Comparison of ENCODE assay signal across 9 cellular contexts in genomic region chr17:40326014-40326831, GRCh38. TPM values are rescaled to one million over a fixed set of nuclear protein-coding genes. Genes with fewer than 3 reads are reported as not detected.
DNase-seq lines count a peak whose midpoint lies in the region; ATAC-seq, FAIRE-seq and TF ChIP-seq lines count a peak whose summit lies in the region.
"Had no signal": no experiment of that assay in that cellular context is flagged by ENCODE, and none has a peak within 500 bp of the region (broad histone marks: within the 10 kb centered on the region; RNA-seq: fewer than 3 reads in every experiment).

No MANE protein-coding gene starts in this region.

- no peak for TF ChIP-seq CTCF in HepG2 (CRISPR knock-in tag; IDR thresholded peaks at IDR 0.05)
- TF ChIP-seq CTCF in upper lobe of right lung (IDR thresholded peaks at IDR 0.05), result no peak

- no peak for TF ChIP-seq POLR2A in HepG2 (IDR thresholded peaks at IDR 0.05; ENCODE audit: insufficient read depth in 1 of 2, low read depth in 2 of 2, low read length in 2 of 2)

- H3K27ac Mint-ChIP-seq in activated T-helper 1 cell treated with anti-CD3 and anti-CD28 coated beads, Interleukin-12 subunit alpha, Interleukin-12 subunit beta, Interleukin-2, Interleukin-4 antibody, amounts not matched to agents 30 ng/mL and 10 ng/mL and 1 ng/mL, durations not matched to agents 14 hours and 24 hours and 36 hours, result peak overlapping the region; percentile 95

- intact Hi-C loops in activated T-helper 1 cell treated with anti-CD3 and anti-CD28 coated beads, Interleukin-12 subunit alpha, Interleukin-12 subunit beta, Interleukin-2, Interleukin-4 antibody, amounts not matched to agents 30 ng/mL and 10 ng/mL and 1 ng/mL, durations not matched to agents 14 hours and 24 hours and 36 hours (cut with micrococcal nuclease), result loop anchor here (1.0 to 10.0 kb wide), 3 partner anchors 8 to 1339 kb away; no protein-coding TSS in a partner anchor
- intact Hi-C loops in HepG2 (cut with micrococcal nuclease; ENCODE audit: unreplicated experiment) (no loop called here), upper lobe of right lung (cut with DNase I) (no loop called here)

- TF ChIP-seq EP300 in HepG2 (IDR thresholded peaks at IDR 0.05; ENCODE audit: low read depth in 2 of 2, low read length in 2 of 2), result peak in 1 of 2 experiments; percentile 33; a peak in 1 of 4 replicates
- TF ChIP-seq EP300 in HepG2 (CRISPR knock-in tag; IDR thresholded peaks at IDR 0.05; ENCODE audit: borderline replicate concordance), result no peak

- TF ChIP-seq RAD21 in HepG2 (CRISPR knock-in tag; IDR thresholded peaks at IDR 0.05), result no peak

- no peak overlapping the region for H3K9ac ChIP-seq in HepG2 (ENCODE audit: insufficient read depth, low read depth, low read length)

- H3K27me3 ChIP-seq in HepG2 (ENCODE audit: control insufficient read depth in 1 of 2, insufficient read depth in 2 of 2, low read length in 2 of 2) (no peaks in the 10 kb centered on the region), upper lobe of right lung (no peaks in the 10 kb centered on the region)

- H4K20me1 ChIP-seq in HepG2 (ENCODE audit: insufficient read depth, low read length), result peaks cover 37% of the 10 kb centered on the region

- H3K36me3 ChIP-seq in HepG2 (replicated peaks in 1 of 2; ENCODE audit: control insufficient read depth in 1 of 2, insufficient read depth in 2 of 2, low read length in 2 of 2), result peaks cover 0 to 2% of the 10 kb centered on the region in 2 experiments; a peak in 1 of 5 replicates
- peaks cover 5% of the 10 kb centered on the region for H3K36me3 ChIP-seq in upper lobe of right lung

- H3K27me3 Mint-ChIP-seq in activated T-helper 1 cell treated with anti-CD3 and anti-CD28 coated beads, Interleukin-12 subunit alpha, Interleukin-12 subunit beta, Interleukin-2, Interleukin-4 antibody, amounts not matched to agents 30 ng/mL and 10 ng/mL and 1 ng/mL, durations not matched to agents 14 hours and 24 hours and 36 hours (ENCODE audit: insufficient read depth), result no peaks in the 10 kb centered on the region

- H3K9me3 Mint-ChIP-seq in activated T-helper 1 cell treated with anti-CD3 and anti-CD28 coated beads, Interleukin-12 subunit alpha, Interleukin-12 subunit beta, Interleukin-2, Interleukin-4 antibody, amounts not matched to agents 30 ng/mL and 10 ng/mL and 1 ng/mL, durations not matched to agents 14 hours and 24 hours and 36 hours, result no peaks in the 10 kb centered on the region

- no TSS peak for BruUV-seq in HepG2 (replicated peaks; lab: Mats Ljungman, UMichigan)

- POLR2A ChIA-PET in HepG2 (lab: Yijun Ruan, JAX), result interaction anchor here (0.7 to 5.3 kb wide), 7 partner anchors 9 to 399 kb away, joined by 3 to 48 read pairs (median 4); partner anchors contain the start of genes LRRC3C and ORMDL3

- no peaks in the 10 kb centered on the region for H3K9me3 ChIP-seq in HepG2 (ENCODE audit: low read length)
- H3K9me3 ChIP-seq in upper lobe of right lung, result no peaks in the 10 kb centered on the region

- no peak overlapping the region for H2AFZ ChIP-seq in HepG2 (ENCODE audit: low read length)

- H3K4me1 Mint-ChIP-seq in activated T-helper 1 cell treated with anti-CD3 and anti-CD28 coated beads, Interleukin-12 subunit alpha, Interleukin-12 subunit beta, Interleukin-2, Interleukin-4 antibody, amounts not matched to agents 30 ng/mL and 10 ng/mL and 1 ng/mL, durations not matched to agents 14 hours and 24 hours and 36 hours (ENCODE audit: low read depth), result peaks cover 92% of the 10 kb centered on the region

- peak; percentile 83 for FAIRE-seq in HepG2 (lab: Jason Lieb, UNC)

- peak overlapping the region in 1 of 3 experiments; percentile 3; a peak in 1 of 6 replicates for H3K4me3 ChIP-seq in HepG2 (replicated peaks in 1 of 3; ENCODE audit: insufficient read depth in 1 of 3, low read depth in 2 of 3, low read length in 3 of 3)
- no peak overlapping the region for H3K4me3 ChIP-seq in upper lobe of right lung

- H3K27ac ChIP-seq in HepG2 (ENCODE audit: extremely low read length, insufficient read depth, low read length) (no peak overlapping the region), upper lobe of right lung (peak overlapping the region; percentile 71)
- H3K27ac ChIP-seq: C4-2B had no signal

- 38% methylated on average over 15 of the region's 17 CpGs for whole genome bisulfite sequencing in HepG2 (ENCODE audit: low lambda C conversion rate)

- H3K4me2 ChIP-seq in HepG2 (ENCODE audit: low read depth, low read length), result peak overlapping the region; percentile 52

- H3K36me3 Mint-ChIP-seq in activated T-helper 1 cell treated with anti-CD3 and anti-CD28 coated beads, Interleukin-12 subunit alpha, Interleukin-12 subunit beta, Interleukin-2, Interleukin-4 antibody, amounts not matched to agents 30 ng/mL and 10 ng/mL and 1 ng/mL, durations not matched to agents 14 hours and 24 hours and 36 hours (ENCODE audit: low read depth), result peaks cover 7% of the 10 kb centered on the region

- H3K4me3 Mint-ChIP-seq in activated T-helper 1 cell treated with anti-CD3 and anti-CD28 coated beads, Interleukin-12 subunit alpha, Interleukin-12 subunit beta, Interleukin-2, Interleukin-4 antibody, amounts not matched to agents 30 ng/mL and 10 ng/mL and 1 ng/mL, durations not matched to agents 14 hours and 24 hours and 36 hours, result peak overlapping the region; percentile 73

- CTCF ChIA-PET in HepG2 (lab: Yijun Ruan, JAX; ENCODE audit: low intra/inter-chr PET ratio, low total read pairs), result no interaction called here

- peak; percentile 36 for DNase-seq in activated T-cell treated with anti-CD3 and anti-CD28 coated beads for 1 hour (ENCODE audit: low read depth)
- no peak for DNase-seq in activated T-cell treated with anti-CD3 and anti-CD28 coated beads, Interleukin-2, amount 50 U/mL, for 1 hour
- peak; percentile 41 for DNase-seq in activated T-helper 1 cell treated with anti-CD3 and anti-CD28 coated beads, Interleukin-12 subunit alpha, Interleukin-12 subunit beta, Interleukin-2, Interleukin-4 antibody, amounts not matched to agents 30 ng/mL and 10 ng/mL and 1 ng/mL, durations not matched to agents 14 hours and 24 hours and 36 hours (ENCODE audit: low spot score)
- peak; percentile 69 for DNase-seq in HepG2 (ENCODE audit: low spot score)
- no peak for DNase-seq in upper lobe of right lung
- DNase-seq in GDM1 (lab: John Stamatoyannopoulos, UW), result no peak
- DNase-seq in GOT3 (lab: John Stamatoyannopoulos, UW), result no peak

- in situ Hi-C loops in HepG2 (cut with HindIII; ENCODE audit: extremely low pct_ligation_motif_present, low pct_unique_long_range_greater_than_20kb), result no loop called here

- ATAC-seq in HepG2 (peak; percentile 54), upper lobe of right lung (peak; percentile 4), HG03342 (IDR thresholded peaks at IDR 0.05; ENCODE audit: unreplicated experiment) (no peak)

- H3K4me1 ChIP-seq in HepG2 (ENCODE audit: insufficient read depth, low read length), result peaks cover 81% of the 10 kb centered on the region
- H3K4me1 ChIP-seq in upper lobe of right lung, result peaks cover 97% of the 10 kb centered on the region

- peaks cover 25% of the 10 kb centered on the region for H3K79me2 ChIP-seq in HepG2 (ENCODE audit: insufficient read depth, low read length)

RNA-seq across cellular contexts. Expression of gene RARA, which starts 17.2 kb away (rescaled TPM):
- total RNA-seq in activated T-helper 1 cell treated with anti-CD3 and anti-CD28 coated beads, Interleukin-12 subunit alpha, Interleukin-12 subunit beta, Interleukin-2, Interleukin-4 antibody, amounts not matched to agents 30 ng/mL and 10 ng/mL and 1 ng/mL, durations not matched to agents 14 hours and 24 hours and 36 hours, result 19.3 and 19.9 TPM in 2 replicates
- 8.6 and 8.9 TPM in 2 replicates for total RNA-seq in HepG2 (2016; rRNA removed; fragmentation: Illumina TruSeq; extraction: Trizol)
- total RNA-seq in HepG2 (2016; cell fraction: cytosol; rRNA removed; fragmentation: Illumina TruSeq; extraction: Trizol; ENCODE audit: low read depth), result 3.2 and 3.7 TPM in 2 replicates
- 6.7 and 9.5 TPM in 2 replicates for total RNA-seq in HepG2 (2016; cell fraction: insoluble cytoplasmic fraction; rRNA removed; fragmentation: Illumina TruSeq; extraction: Trizol)
- 8.2 and 11.1 TPM in 2 replicates for total RNA-seq in HepG2 (2016; cell fraction: membrane; rRNA removed; fragmentation: Illumina TruSeq; extraction: Trizol)
- 6.0 and 7.0 TPM in 2 replicates for total RNA-seq in HepG2 (2016; cell fraction: nucleus; rRNA removed; fragmentation: Illumina TruSeq; extraction: Trizol)
- 6.0 and 6.4 TPM in 2 replicates for polyA plus RNA-seq in HepG2 (2011; rRNA removed)
- 2.2 and 3.8 TPM in 2 replicates for polyA plus RNA-seq in HepG2 (2011; cell fraction: cytosol; rRNA removed)
- 13.2 and 13.3 TPM in 2 replicates for polyA plus RNA-seq in HepG2 (2011; cell fraction: nucleus; rRNA removed)
- polyA plus RNA-seq in HepG2 (2012), result 15.4 and 16.1 TPM in 2 replicates
- polyA plus RNA-seq in HepG2 (2016; cell fraction: cytosol; fragmentation: Illumina TruSeq; extraction: Trizol; ENCODE audit: low read depth), result 3.8 and 5.4 TPM in 2 replicates
- polyA plus RNA-seq in HepG2 (2016; cell fraction: insoluble cytoplasmic fraction; fragmentation: Illumina TruSeq; extraction: Trizol; ENCODE audit: low read depth), result 12.7 and 17.8 TPM in 2 replicates
- polyA plus RNA-seq in HepG2 (2016; cell fraction: membrane; fragmentation: Illumina TruSeq; extraction: Trizol; ENCODE audit: low read depth), result 9.6 and 13.8 TPM in 2 replicates
- 19.0 and 19.4 TPM in 2 replicates for polyA plus RNA-seq in HepG2 (2016; cell fraction: nucleus; fragmentation: Illumina TruSeq; extraction: Trizol; ENCODE audit: insufficient read depth, low read depth)
- polyA minus RNA-seq in HepG2 (2011; rRNA and poly(A)+ RNA removed; ENCODE audit: low replicate concordance), result 6.4 and 11.7 TPM in 2 replicates
- polyA minus RNA-seq in HepG2 (2011; cell fraction: cytosol; rRNA and poly(A)+ RNA removed), result 6.7 and 8.2 TPM in 2 replicates
- polyA minus RNA-seq in HepG2 (2011; cell fraction: nucleus; rRNA and poly(A)+ RNA removed), result 5.2 and 6.7 TPM in 2 replicates
- 69.7 TPM for total RNA-seq in upper lobe of right lung

RNA-seq across cellular contexts. Expression of gene GJD3, which starts 38.3 kb away (rescaled TPM):
- 0.44 and 0.56 TPM in 2 replicates for total RNA-seq in activated T-helper 1 cell treated with anti-CD3 and anti-CD28 coated beads, Interleukin-12 subunit alpha, Interleukin-12 subunit beta, Interleukin-2, Interleukin-4 antibody, amounts not matched to agents 30 ng/mL and 10 ng/mL and 1 ng/mL, durations not matched to agents 14 hours and 24 hours and 36 hours
- not detected in 2 replicates for total RNA-seq in HepG2 (2016; rRNA removed; fragmentation: Illumina TruSeq; extraction: Trizol)
- not detected in 2 replicates for total RNA-seq in HepG2 (2016; cell fraction: cytosol; rRNA removed; fragmentation: Illumina TruSeq; extraction: Trizol; ENCODE audit: low read depth)
- not detected in 2 replicates for total RNA-seq in HepG2 (2016; cell fraction: insoluble cytoplasmic fraction; rRNA removed; fragmentation: Illumina TruSeq; extraction: Trizol)
- not detected in 2 replicates for total RNA-seq in HepG2 (2016; cell fraction: membrane; rRNA removed; fragmentation: Illumina TruSeq; extraction: Trizol)
- not detected in 2 replicates for total RNA-seq in HepG2 (2016; cell fraction: nucleus; rRNA removed; fragmentation: Illumina TruSeq; extraction: Trizol)
- not detected in 2 replicates for polyA plus RNA-seq in HepG2 (2011; rRNA removed)
- polyA plus RNA-seq in HepG2 (2011; cell fraction: cytosol; rRNA removed), result not detected in 2 replicates
- not detected in 2 replicates for polyA plus RNA-seq in HepG2 (2011; cell fraction: nucleus; rRNA removed)
- not detected in 2 replicates for polyA plus RNA-seq in HepG2 (2012)
- polyA plus RNA-seq in HepG2 (2016; cell fraction: cytosol; fragmentation: Illumina TruSeq; extraction: Trizol; ENCODE audit: low read depth), result not detected in 2 replicates
- polyA plus RNA-seq in HepG2 (2016; cell fraction: insoluble cytoplasmic fraction; fragmentation: Illumina TruSeq; extraction: Trizol; ENCODE audit: low read depth), result not detected in 2 replicates
- polyA plus RNA-seq in HepG2 (2016; cell fraction: membrane; fragmentation: Illumina TruSeq; extraction: Trizol; ENCODE audit: low read depth), result not detected in 2 replicates
- polyA plus RNA-seq in HepG2 (2016; cell fraction: nucleus; fragmentation: Illumina TruSeq; extraction: Trizol; ENCODE audit: insufficient read depth, low read depth), result not detected in 2 replicates
- not detected in 2 replicates for polyA minus RNA-seq in HepG2 (2011; rRNA and poly(A)+ RNA removed; ENCODE audit: low replicate concordance)
- polyA minus RNA-seq in HepG2 (2011; cell fraction: cytosol; rRNA and poly(A)+ RNA removed), result not detected in 2 replicates
- polyA minus RNA-seq in HepG2 (2011; cell fraction: nucleus; rRNA and poly(A)+ RNA removed), result not detected in 2 replicates
- total RNA-seq in upper lobe of right lung, result 2.8 TPM

RNA-seq across cellular contexts. Expression of gene CDC6, which starts 38.5 kb away (rescaled TPM):
- 130 and 135 TPM in 2 replicates for total RNA-seq in activated T-helper 1 cell treated with anti-CD3 and anti-CD28 coated beads, Interleukin-12 subunit alpha, Interleukin-12 subunit beta, Interleukin-2, Interleukin-4 antibody, amounts not matched to agents 30 ng/mL and 10 ng/mL and 1 ng/mL, durations not matched to agents 14 hours and 24 hours and 36 hours
- 114 and 154 TPM in 2 replicates for total RNA-seq in HepG2 (2016; rRNA removed; fragmentation: Illumina TruSeq; extraction: Trizol)
- total RNA-seq in HepG2 (2016; cell fraction: cytosol; rRNA removed; fragmentation: Illumina TruSeq; extraction: Trizol; ENCODE audit: low read depth), result 24.3 and 27.3 TPM in 2 replicates
- 117 and 162 TPM in 2 replicates for total RNA-seq in HepG2 (2016; cell fraction: insoluble cytoplasmic fraction; rRNA removed; fragmentation: Illumina TruSeq; extraction: Trizol)
- total RNA-seq in HepG2 (2016; cell fraction: membrane; rRNA removed; fragmentation: Illumina TruSeq; extraction: Trizol), result 42.3 and 51.8 TPM in 2 replicates
- total RNA-seq in HepG2 (2016; cell fraction: nucleus; rRNA removed; fragmentation: Illumina TruSeq; extraction: Trizol), result 89.2 and 89.6 TPM in 2 replicates
- polyA plus RNA-seq in HepG2 (2011; rRNA removed), result 10.7 and 17.4 TPM in 2 replicates
- polyA plus RNA-seq in HepG2 (2011; cell fraction: cytosol; rRNA removed), result 6.9 and 8.8 TPM in 2 replicates
- polyA plus RNA-seq in HepG2 (2011; cell fraction: nucleus; rRNA removed), result 9.6 and 11.4 TPM in 2 replicates
- 8.4 and 23.9 TPM in 2 replicates for polyA plus RNA-seq in HepG2 (2012)
- 12.0 and 14.2 TPM in 2 replicates for polyA plus RNA-seq in HepG2 (2016; cell fraction: cytosol; fragmentation: Illumina TruSeq; extraction: Trizol; ENCODE audit: low read depth)
- polyA plus RNA-seq in HepG2 (2016; cell fraction: insoluble cytoplasmic fraction; fragmentation: Illumina TruSeq; extraction: Trizol; ENCODE audit: low read depth), result 133 and 135 TPM in 2 replicates
- polyA plus RNA-seq in HepG2 (2016; cell fraction: membrane; fragmentation: Illumina TruSeq; extraction: Trizol; ENCODE audit: low read depth), result 15.3 and 18.9 TPM in 2 replicates
- 98.6 and 99.5 TPM in 2 replicates for polyA plus RNA-seq in HepG2 (2016; cell fraction: nucleus; fragmentation: Illumina TruSeq; extraction: Trizol; ENCODE audit: insufficient read depth, low read depth)
- polyA minus RNA-seq in HepG2 (2011; rRNA and poly(A)+ RNA removed; ENCODE audit: low replicate concordance), result 8.7 and 50.8 TPM in 2 replicates
- 9.4 and 10.7 TPM in 2 replicates for polyA minus RNA-seq in HepG2 (2011; cell fraction: cytosol; rRNA and poly(A)+ RNA removed)
- polyA minus RNA-seq in HepG2 (2011; cell fraction: nucleus; rRNA and poly(A)+ RNA removed), result 31.5 and 47.0 TPM in 2 replicates
- total RNA-seq in upper lobe of right lung, result 1.4 TPM

Comparison
In these comparisons a context has a peak if more than half of its experiments do, and no peak if none do; other contexts are left out.
1. DNase-seq: peak in activated T-cell treated with anti-CD3 and anti-CD28 coated beads for 1 hour (single experiment), activated T-helper 1 cell treated with anti-CD3 and anti-CD28 coated beads, Interleukin-12 subunit alpha, Interleukin-12 subunit beta, Interleukin-2, Interleukin-4 antibody, amounts not matched to agents 30 ng/mL and 10 ng/mL and 1 ng/mL, durations not matched to agents 14 hours and 24 hours and 36 hours (single experiment) and HepG2 (single experiment); none in activated T-cell treated with anti-CD3 and anti-CD28 coated beads, Interleukin-2, amount 50 U/mL, for 1 hour (single experiment), upper lobe of right lung (single experiment), GDM1 (single experiment) and GOT3 (single experiment).
2. RNA of gene CDC6, which starts 38.5 kb away (total RNA-seq): 130 to 135 TPM in activated T-helper 1 cell treated with anti-CD3 and anti-CD28 coated beads, Interleukin-12 subunit alpha, Interleukin-12 subunit beta, Interleukin-2, Interleukin-4 antibody, amounts not matched to agents 30 ng/mL and 10 ng/mL and 1 ng/mL, durations not matched to agents 14 hours and 24 hours and 36 hours and 24.3 to 162 TPM in HepG2; 1.4 TPM in upper lobe of right lung (single experiment); every median in the first group is over 10 times any median in the second.